Comparison of ENCODE assay signal across 8 cellular contexts in the genomic region with DNA sequence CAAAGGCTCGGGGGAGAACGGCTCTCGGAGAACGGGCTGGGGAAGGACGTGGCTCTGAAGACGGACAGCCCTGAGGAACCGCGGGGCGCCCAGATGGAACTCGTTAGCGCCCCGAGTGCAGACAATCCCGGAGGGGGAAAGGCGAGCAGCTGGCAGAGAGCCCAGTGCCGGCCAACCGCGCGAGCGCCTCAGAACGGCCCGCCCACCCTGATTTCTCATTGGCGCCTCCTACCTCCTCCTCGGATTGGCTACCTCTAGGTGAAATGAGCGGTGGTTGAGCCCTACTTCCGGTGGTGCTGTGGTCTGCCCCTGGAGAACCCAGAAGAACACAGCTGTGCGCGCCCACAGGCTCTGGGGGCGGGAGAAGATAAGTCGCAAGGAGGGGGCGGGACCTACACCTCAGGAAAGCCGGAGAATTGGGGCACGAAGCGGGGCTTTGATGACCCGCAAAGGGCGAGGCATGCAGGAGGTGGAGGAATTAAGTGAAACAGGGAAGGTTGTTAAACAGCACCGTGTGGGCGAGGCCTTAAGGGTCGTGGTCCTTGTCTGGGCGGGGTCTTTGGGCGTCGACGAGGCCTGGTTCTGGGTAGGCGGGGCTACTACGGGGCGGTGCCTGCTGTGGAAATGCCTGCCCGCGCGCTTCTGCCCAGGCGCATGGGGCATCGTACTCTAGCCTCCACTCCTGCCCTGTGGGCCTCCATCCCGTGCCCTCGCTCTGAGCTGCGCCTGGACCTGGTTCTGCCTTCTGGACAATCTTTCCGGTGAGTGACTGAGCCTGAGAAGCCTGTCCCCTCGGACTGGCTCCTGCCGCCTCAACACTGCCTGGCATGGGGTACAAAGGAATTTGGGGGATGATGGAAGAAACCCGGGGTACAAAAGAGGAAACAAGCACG. TPM values are rescaled to one million over a fixed set of nuclear protein-coding genes. Genes with fewer than 3 reads are reported as not detected.
DNase-seq lines count a peak whose midpoint lies in the region; TF ChIP-seq lines count a peak whose summit lies in the region.

A gene (plus strand): TSS at position 290 of the 893 bp plus-strand sequence. CDS start 335 bp downstream, at position 625.

- no peak within 1 kb of the TSS for H4K8ac ChIP-seq in H9 (replicated peaks; ENCODE audit: insufficient read length, low read depth, low read length)

- H3K56ac ChIP-seq in H9 (ENCODE audit: insufficient read length, low read depth, low read length): no peak within 1 kb of the TSS

- no peak within 1 kb of the TSS for H4K91ac ChIP-seq in H9 (ENCODE audit: insufficient read length, low read depth, low read length)

- no peaks in the 10 kb centered on the region; the same call in 1 of the 2 replicates for H3K27me3 Mint-ChIP-seq in H9 (ENCODE audit: low read depth)

- H2BK20ac ChIP-seq in H9 (ENCODE audit: low read depth, low read length, poor library complexity, severe bottlenecking): no peak within 1 kb of the TSS

- H3K27me3 ChIP-seq in H9 (ENCODE audit: insufficient read depth, low read length) (no peaks in the 10 kb centered on the region), MG63 (no peaks in the 10 kb centered on the region), neural cell (ENCODE audit: insufficient read depth, low read depth, low read length) (no peaks in the 10 kb centered on the region), stomach (no peaks in the 10 kb centered on the region)

- no peak within 1 kb of the TSS for H2AFZ ChIP-seq in H9 (ENCODE audit: low read length)
- H2AFZ ChIP-seq in neural cell (ENCODE audit: low read depth, low read length): peak within 1 kb of the TSS; percentile 85

- H2AK5ac ChIP-seq in H9 (ENCODE audit: insufficient read length, low read length): no peak within 1 kb of the TSS

- no peaks in the 10 kb centered on the region for H3K9me3 Mint-ChIP-seq in H9

- peak; percentile 32 for TF ChIP-seq EP300 in neural cell (conservative IDR thresholded peaks at IDR 0.05; ENCODE audit: poor library complexity, severe bottlenecking)
- TF ChIP-seq EP300 in stomach (IDR thresholded peaks at IDR 0.05): no peak

- no peak for TF ChIP-seq POLR2A in stomach (IDR thresholded peaks at IDR 0.05)

- peaks cover 13% of the 10 kb centered on the region in 2 experiments for H3K4me1 Mint-ChIP-seq in H9

- H3K27ac ChIP-seq in H9 (ENCODE audit: insufficient read length, low read depth, low read length): no peak within 1 kb of the TSS
- H3K27ac ChIP-seq in neural cell (ENCODE audit: low read length): peak within 1 kb of the TSS; percentile 85
- peak within 1 kb of the TSS; percentile 68 to 92 (median 89) for H3K27ac ChIP-seq in stomach

- TF ChIP-seq RAD21 in neural cell (conservative IDR thresholded peaks at IDR 0.05): no peak

- peak within 1 kb of the TSS; percentile 67 for H3K18ac ChIP-seq in H9 (ENCODE audit: insufficient read length, low read depth, low read length)

- no peak within 1 kb of the TSS for H3K23ac ChIP-seq in H9 (ENCODE audit: insufficient read length, low read depth, low read length)

- intact Hi-C loops in stomach (cut with DNase I; ENCODE audit: low total_unique reads): no loop called here

- H3K9me3 ChIP-seq in H9 (ENCODE audit: control insufficient read depth, low read depth, low read length): no peaks in the 10 kb centered on the region
- H3K9me3 ChIP-seq in MG63: no peaks in the 10 kb centered on the region
- H3K9me3 ChIP-seq in neural cell (ENCODE audit: low read length): no peaks in the 10 kb centered on the region
- no peaks in the 10 kb centered on the region for H3K9me3 ChIP-seq in stomach

- H3K36me3 Mint-ChIP-seq in H9 (ENCODE audit: insufficient read depth in 1 of 3, low read depth in 3 of 3): peaks cover 36 to 86% (median 74%) of the 10 kb centered on the region in 3 experiments; a peak in 6 of 7 replicates

- H3T11ph ChIP-seq in H9 (ENCODE audit: low read length): no peak within 1 kb of the TSS

- H3K79me1 ChIP-seq in H9 (ENCODE audit: insufficient read depth, low read depth, low read length, poor library complexity, severe bottlenecking): no peaks in the 10 kb centered on the region

- peak within 1 kb of the TSS; percentile 91 to 94 for H3K4me3 Mint-ChIP-seq in H9

- no peaks in the 10 kb centered on the region for H3K9me2 ChIP-seq in neural cell (ENCODE audit: insufficient read depth, low read length)

- H3K4me3 ChIP-seq in MG63 (peak within 1 kb of the TSS; percentile 61), neural cell (ENCODE audit: low read length) (peak within 1 kb of the TSS; percentile 89), stomach (peak within 1 kb of the TSS; percentile 64 to 81 (median 70))

- H3K79me2 ChIP-seq in H9 (ENCODE audit: insufficient read depth, low read length) (no peaks in the 10 kb centered on the region), neural cell (replicated peaks; ENCODE audit: insufficient read depth, low read length) (peaks cover 18% of the 10 kb centered on the region)

- peak; percentile 99 for DNase-seq in ELR (ENCODE audit: low read depth)
- peak; percentile 99 for DNase-seq in H9
- peak; percentile 95 for DNase-seq in MG63
- peak; percentile 97 for DNase-seq in SHP77 treated with DMSO at 0.1 percent for 48 hours (lab: John Stamatoyannopoulos, UW)
- peak; percentile 98 for DNase-seq in activated effector memory CD4-positive, alpha-beta T cell treated with anti-CD3 and anti-CD28 coated beads, Interleukin-2, amount 50 U/mL, for 16 hours
- DNase-seq in fibroblast of the conjunctiva (ENCODE audit: low read depth): peak; percentile 98
- peak; percentile 98 for DNase-seq in stomach

- no peaks in the 10 kb centered on the region for H3K23me2 ChIP-seq in H9 (ENCODE audit: insufficient read length, low read depth, low read length, poor library complexity, severe bottlenecking)

- no peak within 1 kb of the TSS for H4K5ac ChIP-seq in H9 (ENCODE audit: insufficient read length, low read depth, low read length)

- H3K4me2 ChIP-seq in H9 (ENCODE audit: insufficient read depth, insufficient read length, low read length) (peak within 1 kb of the TSS; percentile 62), neural cell (ENCODE audit: low read length) (peak within 1 kb of the TSS; percentile 99)

- no peak within 1 kb of the TSS for H2BK120ac ChIP-seq in H9 (ENCODE audit: low read depth, low read length, poor library complexity, severe bottlenecking)

- H3K4ac ChIP-seq in H9 (ENCODE audit: low read depth, low read length): no peak within 1 kb of the TSS

- H3K9ac ChIP-seq in H9 (ENCODE audit: extremely low read depth, insufficient read length, low read length) (peak within 1 kb of the TSS; percentile 59), neural cell (ENCODE audit: low read length) (peak within 1 kb of the TSS; percentile 80)

- no CpG with 5 or more reads among the region's 58 CpGs for WGBS in H9 (ENCODE audit: extremely low coverage, insufficient read length, low lambda C conversion rate)
- 0 to 1% (median 1%) methylated on average over 43 to 58 of the region's 58 CpGs for WGBS in stomach, 5 donors

- H4K20me1 ChIP-seq in H9 (ENCODE audit: control insufficient read depth, insufficient read depth, insufficient read length) (no peaks in the 10 kb centered on the region), neural cell (ENCODE audit: insufficient read depth) (no peaks in the 10 kb centered on the region)

- H3K36me3 ChIP-seq in MG63 (peaks cover 16% of the 10 kb centered on the region), neural cell (ENCODE audit: insufficient read depth, low read length) (peaks cover 4% of the 10 kb centered on the region), stomach (peaks cover 39 to 71% (median 68%) of the 10 kb centered on the region in 4 donors)

- H2BK12ac ChIP-seq in H9 (ENCODE audit: insufficient read length, low read depth, low read length): no peak within 1 kb of the TSS

- no peak within 1 kb of the TSS for H2BK15ac ChIP-seq in H9 (ENCODE audit: low read depth, low read length)

- peaks cover 4% of the 10 kb centered on the region for H3F3A ChIP-seq in neural cell (ENCODE audit: insufficient read depth, low read length, poor library complexity, severe bottlenecking)

- H3K27ac Mint-ChIP-seq in H9: peak within 1 kb of the TSS; percentile 99 to 100 (median 99)

- H3K4me1 ChIP-seq in H9 (ENCODE audit: insufficient read depth, low read length) (no peaks in the 10 kb centered on the region), stomach (peaks cover 18 to 41% (median 31%) of the 10 kb centered on the region in 4 donors)

- no peak for TF ChIP-seq CTCF in H9 (conservative IDR thresholded peaks at IDR 0.05)
- TF ChIP-seq CTCF in neural cell (IDR thresholded peaks at IDR 0.05; ENCODE audit: poor library complexity, severe bottlenecking): peak; percentile 25
- TF ChIP-seq CTCF in stomach (IDR thresholded peaks at IDR 0.05): peak in 1 of 7 experiments; percentile 17

- H3K14ac ChIP-seq in H9 (ENCODE audit: insufficient read depth, low read length): peak within 1 kb of the TSS; percentile 43

- H2BK5ac ChIP-seq in H9 (ENCODE audit: insufficient read length, low read length): no peak within 1 kb of the TSS

TF ChIP-seq in neural cell, 6 proteins besides CTCF, POLR2A, EP300 and RAD21 (continues in another document):
- TF ChIP-seq SMC3 (conservative IDR thresholded peaks at IDR 0.05; ENCODE audit: poor library complexity) (peak; percentile 27), MXI1 (conservative IDR thresholded peaks at IDR 0.05; ENCODE audit: poor library complexity, severe bottlenecking) (peak; percentile 75), TAF1 (IDR thresholded peaks at IDR 0.05; ENCODE audit: low read depth) (peak; percentile 72), POLR2AphosphoS5 (IDR thresholded peaks at IDR 0.05) (peak; percentile 83)

RNA-seq across cellular contexts. Expression of the gene that starts here (rescaled TPM):
- total RNA-seq in H9 (2021): 43.4 and 44.1 TPM in 2 replicates
- 8.0 and 21.4 TPM in 2 replicates for total RNA-seq in MG63 (2014; rRNA removed; shearing (Covaris generic); ENCODE audit: low replicate concordance)
- 34.4 and 40.3 TPM in 2 replicates for polyA plus RNA-seq in neural cell
- polyA minus RNA-seq in neural cell: 60.5 and 73.5 TPM in 2 replicates
- total RNA-seq in stomach: 10 to 100 TPM in 4 of 5 donors, 1 to 10 TPM in 1; 7.6 to 54.5 (median 22.0) TPM
- 10 to 100 TPM; 12.4 to 20.0 (median 15.1) TPM for polyA plus RNA-seq in stomach
